In genomic region chr3:129688310-129688895, GRCh38 we compare ENCODE assay signal across 8 cellular contexts.
DNase-seq lines count a peak whose midpoint lies in the region; FAIRE-seq and TF ChIP-seq lines count a peak whose summit lies in the region.

No MANE protein-coding gene starts in this region.

- CTCF ChIA-PET in MCF 10A (lab: Yijun Ruan, JAX), result interaction anchor here (0.5 to 1.6 kb wide), 7 partner anchors 21 to 207 kb away, joined by 3 to 5 read pairs (median 3); no protein-coding TSS in a partner anchor
- CTCF ChIA-PET in activated naive CD4-positive, alpha-beta T cell treated with anti-CD3 and anti-CD28 coated beads, Interleukin-2, amount 10 ng/mL, durations not matched to agents 7 days and 5 days (lab: Charles Lee), result interaction anchor here (0.6 kb wide), 1 partner anchor 289 kb away, joined by 3 read pairs; no protein-coding TSS in a partner anchor

- peak; percentile 71 for DNase-seq in NCI-H128 (lab: John Stamatoyannopoulos, UW; ENCODE audit: unreplicated experiment)
- no peak for DNase-seq in MCF 10A (ENCODE audit: unreplicated experiment)
- peak; percentile 38 for DNase-seq in iPS-NIHi7 (ENCODE audit: extremely low spot score)
- DNase-seq in 8988T, result no peak
- DNase-seq in urothelium cell line (ENCODE audit: low spot score), result no peak
- no peak for DNase-seq in germinal center (ENCODE audit: low spot score)
- DNase-seq in activated naive CD4-positive, alpha-beta T cell treated with anti-CD3 and anti-CD28 coated beads, Interleukin-2, amount 10 ng/mL, durations not matched to agents 7 days and 5 days, result no peak

- H3K27me3 Mint-ChIP-seq in MCF 10A (ENCODE audit: insufficient read depth, unreplicated experiment), result no peaks in the 10 kb centered on the region
- H3K27me3 Mint-ChIP-seq in activated naive CD4-positive, alpha-beta T cell treated with anti-CD3 and anti-CD28 coated beads, Interleukin-2, amount 10 ng/mL, durations not matched to agents 7 days and 5 days, result no peaks in the 10 kb centered on the region

- no peaks in the 10 kb centered on the region for H3K9me3 ChIP-seq in skeletal muscle satellite cell (replicated peaks; ENCODE audit: low read length)

- intact Hi-C loops in MCF 10A (cut with micrococcal nuclease), result no loop called here

- no TSS peak for BruUV-seq in MCF 10A (replicated peaks; lab: Mats Ljungman, UMichigan)

- H3K4me1 ChIP-seq in skeletal muscle satellite cell (ENCODE audit: control insufficient read depth, insufficient read depth, low read length), result peaks cover 8% of the 10 kb centered on the region

- no peaks in the 10 kb centered on the region for H3K9me3 Mint-ChIP-seq in MCF 10A (ENCODE audit: unreplicated experiment)
- no peaks in the 10 kb centered on the region for H3K9me3 Mint-ChIP-seq in activated naive CD4-positive, alpha-beta T cell treated with anti-CD3 and anti-CD28 coated beads, Interleukin-2, amount 10 ng/mL, durations not matched to agents 7 days and 5 days

- no peaks in the 10 kb centered on the region for H3K36me3 ChIP-seq in skeletal muscle satellite cell (ENCODE audit: insufficient read depth, low read length)

- peaks cover 2% of the 10 kb centered on the region for H3K36me3 Mint-ChIP-seq in MCF 10A (ENCODE audit: insufficient read depth, unreplicated experiment)
- no peaks in the 10 kb centered on the region for H3K36me3 Mint-ChIP-seq in activated naive CD4-positive, alpha-beta T cell treated with anti-CD3 and anti-CD28 coated beads, Interleukin-2, amount 10 ng/mL, durations not matched to agents 7 days and 5 days

- H3K4me1 Mint-ChIP-seq in MCF 10A (ENCODE audit: insufficient read depth, unreplicated experiment), result peaks cover 40% of the 10 kb centered on the region
- no peaks in the 10 kb centered on the region for H3K4me1 Mint-ChIP-seq in activated naive CD4-positive, alpha-beta T cell treated with anti-CD3 and anti-CD28 coated beads, Interleukin-2, amount 10 ng/mL, durations not matched to agents 7 days and 5 days

- POLR2A ChIA-PET in MCF 10A (lab: Yijun Ruan, JAX), result interaction anchor here (0.5 to 1.6 kb wide), 8 partner anchors 14 to 167 kb away, joined by 3 to 7 read pairs (median 3); no protein-coding TSS in a partner anchor

- no peak for TF ChIP-seq CTCF in MCF 10A (IDR thresholded peaks at IDR 0.05; ENCODE audit: unreplicated experiment)

- peak overlapping the region; percentile 4 for H3K27ac Mint-ChIP-seq in MCF 10A (ENCODE audit: low read depth, unreplicated experiment)
- no peak overlapping the region for H3K27ac Mint-ChIP-seq in activated naive CD4-positive, alpha-beta T cell treated with anti-CD3 and anti-CD28 coated beads, Interleukin-2, amount 10 ng/mL, durations not matched to agents 7 days and 5 days

- H3K27me3 ChIP-seq in skeletal muscle satellite cell (ENCODE audit: control insufficient read depth, insufficient read depth, low read length), result no peaks in the 10 kb centered on the region

- peak overlapping the region; percentile 82 for H3K4me2 ChIP-seq in skeletal muscle satellite cell (ENCODE audit: low read length)

- H3K4me3 ChIP-seq in skeletal muscle satellite cell (ENCODE audit: low read length), result peak overlapping the region; percentile 62

- FAIRE-seq in urothelium cell line (lab: Jason Lieb, UNC), result no peak

- peak overlapping the region; percentile 56 for H3K4me3 Mint-ChIP-seq in MCF 10A (ENCODE audit: unreplicated experiment)
- no peak overlapping the region for H3K4me3 Mint-ChIP-seq in activated naive CD4-positive, alpha-beta T cell treated with anti-CD3 and anti-CD28 coated beads, Interleukin-2, amount 10 ng/mL, durations not matched to agents 7 days and 5 days

- H3K9ac ChIP-seq in skeletal muscle satellite cell (ENCODE audit: low read depth, low read length), result peak overlapping the region; percentile 29

Comparison
In these comparisons a context has a peak if more than half of its experiments do, and no peak if none do; other contexts are left out.
1. DNase-seq: peak in NCI-H128 (single experiment) and iPS-NIHi7 (single experiment); none in MCF 10A (single experiment), 8988T (single experiment), urothelium cell line (single experiment), germinal center (single experiment) and activated naive CD4-positive, alpha-beta T cell treated with anti-CD3 and anti-CD28 coated beads, Interleukin-2, amount 10 ng/mL, durations not matched to agents 7 days and 5 days (single experiment).